17 cellular contexts compared by ENCODE assay signal in the genomic region with DNA sequence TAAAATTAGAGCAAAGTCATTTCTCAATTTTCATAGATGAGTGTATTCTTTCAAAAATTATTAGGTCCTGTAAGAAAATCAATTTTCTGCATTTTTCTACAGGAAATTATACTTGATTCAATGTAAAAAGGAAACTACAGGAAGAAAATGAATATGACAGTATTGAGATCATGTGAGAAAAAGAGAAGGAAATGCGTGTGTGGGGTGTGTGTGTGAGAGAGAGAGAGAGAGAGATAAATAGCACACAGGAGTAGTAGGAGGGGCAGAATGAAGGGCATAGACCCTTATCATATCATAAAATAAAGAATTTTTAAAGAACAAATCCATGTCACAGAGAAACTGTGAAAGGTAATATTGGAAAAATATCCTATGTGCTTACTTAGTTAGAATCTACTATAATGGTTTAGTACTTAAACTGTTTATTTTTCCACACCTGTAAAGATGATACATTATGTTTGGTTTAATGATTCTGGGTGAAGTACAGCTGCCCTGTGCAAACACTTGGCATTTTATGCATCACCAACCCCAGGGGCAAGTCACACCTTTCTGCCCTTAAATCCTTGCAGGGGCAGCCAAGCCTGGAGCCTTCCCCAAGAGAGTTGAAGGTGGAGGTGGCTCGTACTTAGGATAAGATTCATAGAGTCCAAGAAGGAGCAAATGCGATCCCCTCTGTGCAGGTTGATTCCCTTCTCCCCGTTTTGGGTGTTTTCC.
DNase-seq lines count a peak whose midpoint lies in the region; ATAC-seq and TF ChIP-seq lines count a peak whose summit lies in the region.
"Had no signal": no experiment of that assay in that cellular context is flagged by ENCODE, and none has a peak within 500 bp of the region (broad histone marks: within the 10 kb centered on the region; RNA-seq: fewer than 3 reads in every experiment).

No MANE protein-coding gene starts in this region.

- peaks cover 11% of the 10 kb centered on the region for H3K36me3 Mint-ChIP-seq in mesothelial cell of epicardium
- H3K36me3 Mint-ChIP-seq: stimulated activated memory B cell treated with anti-CD40 and anti-IgM and Interleukin-4, amounts not matched to agents 10 μg/mL and 1 μg/mL and 100 μg/mL, for 72 hours had no signal

- in situ Hi-C loops in Caki2 (cut with HindIII; ENCODE audit: low pct_unique_long_range_greater_than_20kb, low sequenced_read_pairs): no loop called here

- no peaks in the 10 kb centered on the region for H3K9me3 ChIP-seq in SK-N-SH
- H3K9me3 ChIP-seq: psoas muscle, vagina had no signal

- no peak overlapping the region for H3K4me3 ChIP-seq in SK-N-SH (ENCODE audit: low read depth in 2 of 2, low read length in 1 of 2)
- H3K4me3 ChIP-seq: psoas muscle, vagina had no signal

- no peaks in the 10 kb centered on the region for H3F3A ChIP-seq in SK-N-SH (replicated peaks; ENCODE audit: insufficient read depth)

- POLR2A ChIA-PET in SK-N-SH (lab: Yijun Ruan, JAX): no interaction called here

- CTCF ChIA-PET in SK-N-SH (lab: Yijun Ruan, JAX): no interaction called here

- H3K79me2 ChIP-seq in SK-N-SH (ENCODE audit: insufficient read depth): no peaks in the 10 kb centered on the region

- no peak for TF ChIP-seq EP300 in SK-N-SH (IDR thresholded peaks at IDR 0.05; ENCODE audit: borderline replicate concordance in 1 of 2, low read depth in 1 of 2, low read length in 1 of 2)

- H3K9ac ChIP-seq in SK-N-SH: no peak overlapping the region

- H3K27me3 ChIP-seq in SK-N-SH (ENCODE audit: insufficient read depth): peaks cover 22% of the 10 kb centered on the region; the same call in 1 of the 2 replicates
- H3K27me3 ChIP-seq: vagina had no signal

- H3K9me2 ChIP-seq in SK-N-SH: no peaks in the 10 kb centered on the region

- no peak overlapping the region for H3K4me3 Mint-ChIP-seq in mesothelial cell of epicardium
- H3K4me3 Mint-ChIP-seq: activated CD8-positive, alpha-beta T cell treated with anti-CD3 and anti-CD28 coated beads for 36 hours; brain; stimulated activated memory B cell treated with anti-CD40 and anti-IgM and Interleukin-4, amounts not matched to agents 10 μg/mL and 1 μg/mL and 100 μg/mL, for 72 hours had no signal

- H3K36me3 ChIP-seq in SK-N-SH (replicated peaks in 1 of 2; ENCODE audit: control insufficient read depth in 1 of 2, insufficient read depth in 2 of 2, low read length in 1 of 2): no peaks in the 10 kb centered on the region
- H3K36me3 ChIP-seq: vagina had no signal

- peaks cover 7% of the 10 kb centered on the region for H3K9me3 Mint-ChIP-seq in mesothelial cell of epicardium
- H3K9me3 Mint-ChIP-seq: activated CD8-positive, alpha-beta T cell treated with anti-CD3 and anti-CD28 coated beads for 36 hours; stimulated activated memory B cell treated with anti-CD40 and anti-IgM and Interleukin-4, amounts not matched to agents 10 μg/mL and 1 μg/mL and 100 μg/mL, for 72 hours had no signal

- no peak for TF ChIP-seq RAD21 in SK-N-SH (IDR thresholded peaks at IDR 0.05; ENCODE audit: low read length)

- no peaks in the 10 kb centered on the region for H4K20me1 ChIP-seq in SK-N-SH (ENCODE audit: insufficient read depth)

- H3K4me1 Mint-ChIP-seq in mesothelial cell of epicardium: peaks cover 51% of the 10 kb centered on the region

- no peak overlapping the region for H3K27ac ChIP-seq in SK-N-SH (ENCODE audit: low read depth in 2 of 2, low read length in 1 of 2)
- H3K27ac ChIP-seq: foreskin keratinocyte, psoas muscle, vagina had no signal

- no peaks in the 10 kb centered on the region for H3K27me3 Mint-ChIP-seq in mesothelial cell of epicardium (ENCODE audit: low read depth)
- H3K27me3 Mint-ChIP-seq: activated CD8-positive, alpha-beta T cell treated with anti-CD3 and anti-CD28 coated beads for 36 hours; brain had no signal

- no peak for ATAC-seq in esophagus mucosa
- ATAC-seq: activated CD8-positive, alpha-beta T cell treated with anti-CD3 and anti-CD28 coated beads for 36 hours; foreskin keratinocyte; psoas muscle; stimulated activated memory B cell treated with anti-CD40 and anti-IgM and Interleukin-4, amounts not matched to agents 10 μg/mL and 1 μg/mL and 100 μg/mL, for 72 hours had no signal

- TF ChIP-seq CTCF in mesothelial cell of epicardium (IDR thresholded peaks at IDR 0.05; ENCODE audit: unreplicated experiment) (no peak), SK-N-SH (IDR thresholded peaks at IDR 0.05) (no peak)

- 14% methylated on average over 4 of the region's 4 CpGs for WGBS in SK-N-SH (ENCODE audit: low lambda C conversion rate)

- no peak overlapping the region for H2AFZ ChIP-seq in SK-N-SH (ENCODE audit: low read depth)

- DNase-seq in Caki2 (ENCODE audit: low read depth) (peak; percentile 51), NCI-H1436 treated with DMSO at 0.1 percent for 48 hours (lab: John Stamatoyannopoulos, UW) (peak; percentile 57), NOMO-1 (lab: John Stamatoyannopoulos, UW; ENCODE audit: unreplicated experiment in 2 of 2) (peak; percentile 42 to 73), mesothelial cell of epicardium (ENCODE audit: low spot score in 2 of 2, unreplicated experiment in 2 of 2) (no peak), islet precursor cell (no peak), SK-N-SH (no peak)
- no peak for DNase-seq in activated naive CD4-positive, alpha-beta T cell (lab: John Stamatoyannopoulos, UW)
- DNase-seq: activated CD8-positive, alpha-beta T cell treated with anti-CD3 and anti-CD28 coated beads for 36 hours; activated gamma-delta T cell; effector CD8-positive, alpha-beta T cell; foreskin keratinocyte; psoas muscle; stimulated activated CD4-positive, alpha-beta T cell treated with anti-CD3 and anti-CD28 coated beads, Interleukin-1b, Interleukin-23, amount 100 ng/mL, for 48 hours had no signal

- H3K4me2 ChIP-seq in SK-N-SH: no peak overlapping the region

- H3K27ac Mint-ChIP-seq in mesothelial cell of epicardium: peak overlapping the region; percentile 98
- H3K27ac Mint-ChIP-seq: activated CD8-positive, alpha-beta T cell treated with anti-CD3 and anti-CD28 coated beads for 36 hours; brain; stimulated activated memory B cell treated with anti-CD40 and anti-IgM and Interleukin-4, amounts not matched to agents 10 μg/mL and 1 μg/mL and 100 μg/mL, for 72 hours had no signal

- peaks cover 0 to 13% of the 10 kb centered on the region in 2 experiments; a peak in 1 of 4 replicates for H3K4me1 ChIP-seq in SK-N-SH (ENCODE audit: control insufficient read depth in 1 of 2, insufficient read depth in 2 of 2, low read depth in 1 of 2, low read length in 1 of 2)
- H3K4me1 ChIP-seq: foreskin keratinocyte, psoas muscle, vagina had no signal

TF ChIP-seq in SK-N-SH, 30 proteins besides CTCF, POLR2A, EP300 and RAD21 (continues in another document):
- TF ChIP-seq, protein P1, sequence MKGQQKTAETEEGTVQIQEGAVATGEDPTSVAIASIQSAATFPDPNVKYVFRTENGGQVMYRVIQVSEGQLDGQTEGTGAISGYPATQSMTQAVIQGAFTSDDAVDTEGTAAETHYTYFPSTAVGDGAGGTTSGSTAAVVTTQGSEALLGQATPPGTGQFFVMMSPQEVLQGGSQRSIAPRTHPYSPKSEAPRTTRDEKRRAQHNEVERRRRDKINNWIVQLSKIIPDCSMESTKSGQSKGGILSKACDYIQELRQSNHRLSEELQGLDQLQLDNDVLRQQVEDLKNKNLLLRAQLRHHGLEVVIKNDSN (IDR thresholded peaks at IDR 0.05; ENCODE audit: borderline replicate concordance, low read depth): no peak
- TF ChIP-seq SIN3A (IDR thresholded peaks at IDR 0.05; ENCODE audit: borderline replicate concordance, low read depth, low read length): no peak
- no peak for TF ChIP-seq YY1 (IDR thresholded peaks at IDR 0.05; ENCODE audit: low read depth)
- no peak for TF ChIP-seq ELF1 (IDR thresholded peaks at IDR 0.05)
- no peak for TF ChIP-seq TCF12 (IDR thresholded peaks at IDR 0.05)
- TF ChIP-seq FOXM1 (IDR thresholded peaks at IDR 0.05; ENCODE audit: low read depth): no peak
- no peak for TF ChIP-seq RFX5 (IDR thresholded peaks at IDR 0.05; ENCODE audit: low read length)
- TF ChIP-seq, protein P2, sequence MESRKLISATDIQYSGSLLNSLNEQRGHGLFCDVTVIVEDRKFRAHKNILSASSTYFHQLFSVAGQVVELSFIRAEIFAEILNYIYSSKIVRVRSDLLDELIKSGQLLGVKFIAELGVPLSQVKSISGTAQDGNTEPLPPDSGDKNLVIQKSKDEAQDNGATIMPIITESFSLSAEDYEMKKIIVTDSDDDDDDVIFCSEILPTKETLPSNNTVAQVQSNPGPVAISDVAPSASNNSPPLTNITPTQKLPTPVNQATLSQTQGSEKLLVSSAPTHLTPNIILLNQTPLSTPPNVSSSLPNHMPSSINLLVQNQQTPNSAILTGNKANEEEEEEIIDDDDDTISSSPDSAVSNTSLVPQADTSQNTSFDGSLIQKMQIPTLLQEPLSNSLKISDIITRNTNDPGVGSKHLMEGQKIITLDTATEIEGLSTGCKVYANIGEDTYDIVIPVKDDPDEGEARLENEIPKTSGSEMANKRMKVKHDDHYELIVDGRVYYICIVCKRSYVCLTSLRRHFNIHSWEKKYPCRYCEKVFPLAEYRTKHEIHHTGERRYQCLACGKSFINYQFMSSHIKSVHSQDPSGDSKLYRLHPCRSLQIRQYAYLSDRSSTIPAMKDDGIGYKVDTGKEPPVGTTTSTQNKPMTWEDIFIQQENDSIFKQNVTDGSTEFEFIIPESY (IDR thresholded peaks at IDR 0.05; ENCODE audit: borderline replicate concordance, low read depth): no peak
- TF ChIP-seq, protein P3, sequence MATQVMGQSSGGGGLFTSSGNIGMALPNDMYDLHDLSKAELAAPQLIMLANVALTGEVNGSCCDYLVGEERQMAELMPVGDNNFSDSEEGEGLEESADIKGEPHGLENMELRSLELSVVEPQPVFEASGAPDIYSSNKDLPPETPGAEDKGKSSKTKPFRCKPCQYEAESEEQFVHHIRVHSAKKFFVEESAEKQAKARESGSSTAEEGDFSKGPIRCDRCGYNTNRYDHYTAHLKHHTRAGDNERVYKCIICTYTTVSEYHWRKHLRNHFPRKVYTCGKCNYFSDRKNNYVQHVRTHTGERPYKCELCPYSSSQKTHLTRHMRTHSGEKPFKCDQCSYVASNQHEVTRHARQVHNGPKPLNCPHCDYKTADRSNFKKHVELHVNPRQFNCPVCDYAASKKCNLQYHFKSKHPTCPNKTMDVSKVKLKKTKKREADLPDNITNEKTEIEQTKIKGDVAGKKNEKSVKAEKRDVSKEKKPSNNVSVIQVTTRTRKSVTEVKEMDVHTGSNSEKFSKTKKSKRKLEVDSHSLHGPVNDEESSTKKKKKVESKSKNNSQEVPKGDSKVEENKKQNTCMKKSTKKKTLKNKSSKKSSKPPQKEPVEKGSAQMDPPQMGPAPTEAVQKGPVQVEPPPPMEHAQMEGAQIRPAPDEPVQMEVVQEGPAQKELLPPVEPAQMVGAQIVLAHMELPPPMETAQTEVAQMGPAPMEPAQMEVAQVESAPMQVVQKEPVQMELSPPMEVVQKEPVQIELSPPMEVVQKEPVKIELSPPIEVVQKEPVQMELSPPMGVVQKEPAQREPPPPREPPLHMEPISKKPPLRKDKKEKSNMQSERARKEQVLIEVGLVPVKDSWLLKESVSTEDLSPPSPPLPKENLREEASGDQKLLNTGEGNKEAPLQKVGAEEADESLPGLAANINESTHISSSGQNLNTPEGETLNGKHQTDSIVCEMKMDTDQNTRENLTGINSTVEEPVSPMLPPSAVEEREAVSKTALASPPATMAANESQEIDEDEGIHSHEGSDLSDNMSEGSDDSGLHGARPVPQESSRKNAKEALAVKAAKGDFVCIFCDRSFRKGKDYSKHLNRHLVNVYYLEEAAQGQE (IDR thresholded peaks at IDR 0.05; ENCODE audit: low read depth, low read length): no peak

Comparison
In these comparisons a context has a peak if more than half of its experiments do, and no peak if none do; other contexts are left out.
1. DNase-seq: peak in Caki2 (single experiment), NCI-H1436 treated with DMSO at 0.1 percent for 48 hours (single experiment) and NOMO-1 (2 of 2); none in mesothelial cell of epicardium (0 of 2), activated naive CD4-positive, alpha-beta T cell (0 of 4), islet precursor cell (single experiment) and SK-N-SH (single experiment).